25 cellular contexts compared by ENCODE assay signal in the genomic region with DNA sequence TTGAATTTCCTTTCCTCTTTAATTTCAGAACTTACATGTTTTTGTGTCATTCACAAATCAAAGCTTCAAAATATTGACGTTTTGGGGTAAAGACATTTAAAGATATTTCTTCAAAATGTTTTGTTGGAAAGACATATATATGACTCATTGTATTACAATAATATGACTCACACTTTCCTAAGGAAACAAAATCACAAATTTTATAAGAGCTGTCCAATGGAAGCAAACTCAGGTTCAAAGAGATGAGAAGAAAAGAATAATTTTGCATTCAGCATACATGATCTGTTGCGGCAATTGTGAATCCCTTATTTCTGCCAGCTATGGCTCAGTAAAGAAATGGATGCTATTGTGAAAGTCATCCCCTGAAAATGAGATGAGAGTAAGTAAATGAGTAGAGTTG.
DNase-seq lines count a peak whose midpoint lies in the region; ATAC-seq, FAIRE-seq and TF ChIP-seq lines count a peak whose summit lies in the region.
"Had no signal": no experiment of that assay in that cellular context is flagged by ENCODE, and none has a peak within 500 bp of the region (broad histone marks: within the 10 kb centered on the region; RNA-seq: fewer than 3 reads in every experiment).

No MANE protein-coding gene starts in this region.

- no peak overlapping the region for H3K4me3 Mint-ChIP-seq in endothelial cell (ENCODE audit: unreplicated experiment)
- no peak overlapping the region for H3K4me3 Mint-ChIP-seq in activated T-helper 17 cell treated with anti-CD3 and anti-CD28 coated beads, Interleukin-2, amount 50 U/mL, for 72 hours
- H3K4me3 Mint-ChIP-seq: activated CD8-positive, alpha-beta T cell treated with anti-CD3 and anti-CD28 coated beads for 36 hours; brain; H9; natural killer cell; T-helper 17 cell had no signal

- 41% methylated on average over 2 of the region's 2 CpGs for WGBS in A549 (ENCODE audit: missing lambda C conversion rate)
- WGBS in IMR-90 (ENCODE audit: extremely low coverage in 2 of 2, insufficient read length in 1 of 2), 2 experiments, result 100% methylated on average over 1 of the region's 2 CpGs; no CpG with 5 or more reads in 1 of the 2 experiments

- in situ Hi-C loops in IMR-90 (cut with MboI; ENCODE audit: low sequenced_read_pairs), result no loop called here

- H2BK15ac ChIP-seq in IMR-90 (ENCODE audit: low read depth, low read length), result no peak overlapping the region

- no peak for TF ChIP-seq CTCF in A549 (IDR thresholded peaks at IDR 0.05)
- no peak for TF ChIP-seq CTCF in IMR-90 (conservative IDR thresholded peaks at IDR 0.05; ENCODE audit: low read depth, low read length)
- TF ChIP-seq CTCF in bronchial epithelial cell (IDR thresholded peaks at IDR 0.05; ENCODE audit: insufficient read depth, low read length, severe bottlenecking), result no peak
- TF ChIP-seq CTCF in fibroblast of villous mesenchyme (IDR thresholded peaks at IDR 0.05; ENCODE audit: insufficient read depth, low read depth, low read length), result no peak
- no peak for TF ChIP-seq CTCF in endothelial cell (IDR thresholded peaks at IDR 0.05; ENCODE audit: unreplicated experiment)

- H3K4me2 ChIP-seq in A549 (no peak overlapping the region), IMR-90 (ENCODE audit: low read depth, low read length) (no peak overlapping the region)
- H3K4me2 ChIP-seq: PC-9 had no signal

- no peaks in the 10 kb centered on the region for H4K20me1 ChIP-seq in IMR-90 (ENCODE audit: insufficient read depth, low read length)

- no peaks in the 10 kb centered on the region for H3K9me3 Mint-ChIP-seq in endothelial cell (ENCODE audit: unreplicated experiment)
- H3K9me3 Mint-ChIP-seq in activated T-helper 17 cell treated with anti-CD3 and anti-CD28 coated beads, Interleukin-2, amount 50 U/mL, for 72 hours, result no peaks in the 10 kb centered on the region
- H3K9me3 Mint-ChIP-seq: activated CD8-positive, alpha-beta T cell treated with anti-CD3 and anti-CD28 coated beads for 36 hours; brain; H9; natural killer cell had no signal

- TF ChIP-seq RAD21 in A549 (conservative IDR thresholded peaks at IDR 0.05 in 1 of 2, IDR thresholded peaks at IDR 0.05 in 1 of 2) (no peak), IMR-90 (IDR thresholded peaks at IDR 0.05; ENCODE audit: low read length) (no peak)

- no peaks in the 10 kb centered on the region for H3K27me3 Mint-ChIP-seq in endothelial cell (ENCODE audit: unreplicated experiment)
- H3K27me3 Mint-ChIP-seq in activated T-helper 17 cell treated with anti-CD3 and anti-CD28 coated beads, Interleukin-2, amount 50 U/mL, for 72 hours, result no peaks in the 10 kb centered on the region
- H3K27me3 Mint-ChIP-seq: activated CD8-positive, alpha-beta T cell treated with anti-CD3 and anti-CD28 coated beads for 36 hours; brain had no signal

- H4K5ac ChIP-seq in IMR-90 (ENCODE audit: low read depth, low read length), result no peak overlapping the region

- H3K9ac ChIP-seq in IMR-90 (ENCODE audit: low read depth, low read length), result no peak overlapping the region

- H2BK120ac ChIP-seq in IMR-90 (ENCODE audit: low read depth, low read length), result no peak overlapping the region

- no peak overlapping the region for H3K27ac Mint-ChIP-seq in endothelial cell (ENCODE audit: unreplicated experiment)
- H3K27ac Mint-ChIP-seq in activated T-helper 17 cell treated with anti-CD3 and anti-CD28 coated beads, Interleukin-2, amount 50 U/mL, for 72 hours, result no peak overlapping the region
- H3K27ac Mint-ChIP-seq: activated CD8-positive, alpha-beta T cell treated with anti-CD3 and anti-CD28 coated beads for 36 hours; brain; H9; natural killer cell; T-helper 17 cell had no signal

- ATAC-seq in A549 (no peak), IMR-90 (ENCODE audit: low read depth) (no peak)
- no peak for ATAC-seq in activated T-helper 17 cell treated with anti-CD3 and anti-CD28 coated beads, Interleukin-2, amount 50 U/mL, for 72 hours (replicated peaks)
- ATAC-seq: activated CD8-positive, alpha-beta T cell treated with anti-CD3 and anti-CD28 coated beads for 36 hours; natural killer cell; T-helper 17 cell had no signal

- H3K56ac ChIP-seq in IMR-90 (ENCODE audit: extremely low read depth, insufficient read depth, low read length), result no peak overlapping the region

- H3K4me3 ChIP-seq in A549 (no peak overlapping the region), IMR-90 (ENCODE audit: insufficient read depth, low read depth, low read length) (no peak overlapping the region), bronchial epithelial cell (ENCODE audit: low read depth, low read length) (no peak overlapping the region), fibroblast of villous mesenchyme (ENCODE audit: low read depth, low read length) (no peak overlapping the region)
- H3K4me3 ChIP-seq: PC-9, skin epidermis had no signal

- FAIRE-seq in A549 (lab: Jason Lieb, UNC) (peak; percentile 7), bronchial epithelial cell (lab: Jason Lieb, UNC) (no peak)

- H3K27ac ChIP-seq in A549, result no peak overlapping the region
- no peak overlapping the region for H3K27ac ChIP-seq in IMR-90 (ENCODE audit: insufficient read depth, low read length)
- H3K27ac ChIP-seq: C4-2B, PC-9, skin epidermis had no signal

- H3K36me3 Mint-ChIP-seq in endothelial cell (ENCODE audit: low read depth, unreplicated experiment), result no peaks in the 10 kb centered on the region
- no peaks in the 10 kb centered on the region for H3K36me3 Mint-ChIP-seq in activated T-helper 17 cell treated with anti-CD3 and anti-CD28 coated beads, Interleukin-2, amount 50 U/mL, for 72 hours (ENCODE audit: low read depth)
- H3K36me3 Mint-ChIP-seq: natural killer cell had no signal

- H3K4ac ChIP-seq in IMR-90 (ENCODE audit: low read depth, low read length), result no peak overlapping the region

- no peak overlapping the region for H3K14ac ChIP-seq in IMR-90 (replicated peaks; ENCODE audit: low read depth, low read length)

- H3K4me1 Mint-ChIP-seq in endothelial cell (ENCODE audit: unreplicated experiment), result no peaks in the 10 kb centered on the region
- H3K4me1 Mint-ChIP-seq in activated T-helper 17 cell treated with anti-CD3 and anti-CD28 coated beads, Interleukin-2, amount 50 U/mL, for 72 hours, result no peaks in the 10 kb centered on the region
- H3K4me1 Mint-ChIP-seq: natural killer cell, T-helper 17 cell had no signal

- H2AFZ ChIP-seq in IMR-90 (replicated peaks; ENCODE audit: low read length, poor library complexity), result no peak overlapping the region
- H2AFZ ChIP-seq: PC-9 had no signal

- no peak overlapping the region for H2AK9ac ChIP-seq in IMR-90 (replicated peaks; ENCODE audit: low read depth, low read length, poor library complexity)

- no peak overlapping the region for H4K8ac ChIP-seq in IMR-90 (ENCODE audit: low read depth in 2 of 2, low read length in 2 of 2)

- no peak overlapping the region for H2AK5ac ChIP-seq in IMR-90 (ENCODE audit: low read depth, low read length)

- H3K36me3 ChIP-seq in IMR-90 (ENCODE audit: control insufficient read depth, insufficient read depth, low read length) (no peaks in the 10 kb centered on the region), bronchial epithelial cell (ENCODE audit: control insufficient read depth, insufficient read depth, low read length) (no peaks in the 10 kb centered on the region)

- H3K9me3 ChIP-seq in A549, result no peaks in the 10 kb centered on the region
- no peaks in the 10 kb centered on the region for H3K9me3 ChIP-seq in IMR-90 (ENCODE audit: control insufficient read depth, insufficient read depth, low read length)

- CTCF ChIA-PET in A549 (lab: Yijun Ruan, JAX), result no interaction called here
- CTCF ChIA-PET in IMR-90 (lab: Yijun Ruan, JAX), result no interaction called here

- no peak for DNase-seq in A549 (ENCODE audit: low read depth in 1 of 2, low spot score in 1 of 2)
- DNase-seq in IMR-90, result peak; percentile 7
- DNase-seq in bronchial epithelial cell (ENCODE audit: low read depth), result peak; percentile 67
- DNase-seq in fibroblast of villous mesenchyme (ENCODE audit: low read depth), result peak; percentile 7
- no peak for DNase-seq in NCI-H1694 (lab: John Stamatoyannopoulos, UW)
- no peak for DNase-seq in endothelial cell (ENCODE audit: low spot score)
- no peak for DNase-seq in activated CD4-positive, alpha-beta T cell treated with anti-CD3 and anti-CD28 coated beads, Interleukin-2, amount 50 U/mL, for 4 hours
- DNase-seq: activated CD8-positive, alpha-beta T cell treated with anti-CD3 and anti-CD28 coated beads for 36 hours; activated naive CD4-positive, alpha-beta T cell treated with Interleukin-2 at 50 U/mL for 16 hours; activated T-cell treated with anti-CD3 and anti-CD28 coated beads, Interleukin-2, amount 50 U/mL, for 1 hour; DMS153; H9; kidney glomerular epithelial cell; mesenchymal stem cell; natural killer cell; NCI-H1436; NCI-H2171 treated with DMSO at 0.1 percent for 48 hours; NCI-H774; stimulated activated CD4-positive, alpha-beta T cell treated with anti-CD3 and anti-CD28 coated beads, Interleukin-4, amount 100 ng/mL, for 1 hour; T-helper 17 cell had no signal

- H2BK20ac ChIP-seq in IMR-90 (ENCODE audit: low read depth, low read length), result no peak overlapping the region

- dilution Hi-C loops in IMR-90 (cut with HindIII; ENCODE audit: low sequenced_read_pairs, unreplicated experiment), result no loop called here

- H3K9me1 ChIP-seq in IMR-90 (ENCODE audit: insufficient read depth, low read length), result no peaks in the 10 kb centered on the region

- no peak overlapping the region for H2BK5ac ChIP-seq in IMR-90 (ENCODE audit: low read depth, low read length, poor library complexity, severe bottlenecking)

- BruUV-seq in IMR-90 (replicated peaks; lab: Mats Ljungman, UMichigan), result no TSS peak

- no peak overlapping the region for H4K91ac ChIP-seq in IMR-90 (ENCODE audit: insufficient read depth, low read depth, low read length)

- intact Hi-C loops in IMR-90 (cut with micrococcal nuclease), result no loop called here

- H3K4me1 ChIP-seq in A549, result peaks cover 13% of the 10 kb centered on the region; the same call in 2 of the 3 replicates
- no peaks in the 10 kb centered on the region for H3K4me1 ChIP-seq in IMR-90 (ENCODE audit: control insufficient read depth, insufficient read depth, low read length)

- H3K79me1 ChIP-seq in IMR-90 (ENCODE audit: low read depth in 1 of 2, low read length in 2 of 2), result no peaks in the 10 kb centered on the region

- POLR2A ChIA-PET in A549 (lab: Yijun Ruan, JAX) (no interaction called here), IMR-90 (lab: Charles Lee; ENCODE audit: unreplicated experiment) (no interaction called here)

- TF ChIP-seq EP300 in A549 (IDR thresholded peaks at IDR 0.05), result no peak

- no peak overlapping the region for H3K18ac ChIP-seq in IMR-90 (ENCODE audit: low read depth, low read length)

- H3K27me3 ChIP-seq in IMR-90 (ENCODE audit: control insufficient read depth, insufficient read depth, low read length), result no peaks in the 10 kb centered on the region
- H3K27me3 ChIP-seq in bronchial epithelial cell (ENCODE audit: control insufficient read depth, insufficient read depth, low read length), result no peaks in the 10 kb centered on the region

- H3K23ac ChIP-seq in IMR-90 (ENCODE audit: low read depth, low read length), result no peak overlapping the region

- TF ChIP-seq POLR2A in A549 (IDR thresholded peaks at IDR 0.05; ENCODE audit: low read length), result no peak
- TF ChIP-seq POLR2A in IMR-90 (IDR thresholded peaks at IDR 0.05; ENCODE audit: low read depth, low read length), result no peak

TF ChIP-seq in IMR-90, 13 proteins besides CTCF, POLR2A, EP300 and RAD21 (continues in another document):
- no peak for TF ChIP-seq MAFK (IDR thresholded peaks at IDR 0.05; ENCODE audit: low read depth, low read length)
- no peak for TF ChIP-seq BHLHE40 (IDR thresholded peaks at IDR 0.05; ENCODE audit: low read depth, low read length)
- TF ChIP-seq SMC3 (IDR thresholded peaks at IDR 0.05; ENCODE audit: low read depth, low read length), result no peak

Comparison
In these comparisons a context has a peak if more than half of its experiments do, and no peak if none do; other contexts are left out.
1. DNase-seq: peak in IMR-90 (single experiment), bronchial epithelial cell (single experiment) and fibroblast of villous mesenchyme (single experiment); none in A549 (0 of 2), NCI-H1694 (single experiment), endothelial cell (single experiment) and activated CD4-positive, alpha-beta T cell treated with anti-CD3 and anti-CD28 coated beads, Interleukin-2, amount 50 U/mL, for 4 hours (0 of 2).